8 cellular contexts compared by ENCODE assay signal in genomic region chr17:67812380-67812779, GRCh38. TPM values are rescaled to one million over a fixed set of nuclear protein-coding genes. Genes with fewer than 3 reads are reported as not detected.
DNase-seq lines count a peak whose midpoint lies in the region; ATAC-seq and TF ChIP-seq lines count a peak whose summit lies in the region.
"Not testable (repeated sequence)": the region's sequence is repeated elsewhere in the genome, so short reads cannot be mapped to it uniquely, and the experiment has no call there.

No MANE protein-coding gene starts in this region.

- not testable (repeated sequence) for H3K18ac ChIP-seq in IMR-90 (ENCODE audit: low read depth, low read length)

- H4K8ac ChIP-seq in IMR-90 (ENCODE audit: low read depth in 2 of 2, low read length in 2 of 2), result not testable (repeated sequence)

- not testable (repeated sequence) for BruUV-seq in IMR-90 (replicated peaks; lab: Mats Ljungman, UMichigan); OCI-LY7 (replicated peaks; lab: Mats Ljungman, UMichigan)

- not testable (repeated sequence) for H3K23ac ChIP-seq in IMR-90 (ENCODE audit: low read depth, low read length)

- not testable (repeated sequence) for H3K4me3 ChIP-seq in BLaER1 treated with 17β-estradiol and CSF1 and Interleukin-3, amounts not matched to agents 10 nM and 100 nM; IMR-90 (ENCODE audit: insufficient read depth, low read depth, low read length)
- H3K4me3 ChIP-seq in OCI-LY7 (ENCODE audit: low read depth, low read length, poor library complexity, severe bottlenecking) (peak overlapping the region; percentile 46), SU-DHL-6 (ENCODE audit: insufficient read depth, low read length, poor library complexity, severe bottlenecking) (peak overlapping the region; percentile 26)

- not testable (repeated sequence) for TF ChIP-seq POLR2A in IMR-90 (IDR thresholded peaks at IDR 0.05; ENCODE audit: low read depth, low read length); erythroblast (IDR thresholded peaks at IDR 0.05; ENCODE audit: low read length)

- not testable (repeated sequence) for H3K56ac ChIP-seq in IMR-90 (ENCODE audit: extremely low read depth, insufficient read depth, low read length)

- not testable (repeated sequence) for H3K79me1 ChIP-seq in IMR-90 (ENCODE audit: low read depth in 1 of 2, low read length in 2 of 2)

- not testable (repeated sequence) for H3K27me3 Mint-ChIP-seq in activated B cell treated with CpG ODN at 0.5 μM for 24 hours; stimulated activated memory B cell treated with anti-CD40 and anti-IgM and Interleukin-4, amounts not matched to agents 10 μg/mL and 1 μg/mL and 100 μg/mL, for 72 hours

- not testable (repeated sequence) for H3K4ac ChIP-seq in IMR-90 (ENCODE audit: low read depth, low read length)

- in situ Hi-C loops in IMR-90 (cut with MboI; ENCODE audit: low sequenced_read_pairs), result not testable (repeated sequence)

- WGBS in IMR-90 (ENCODE audit: extremely low coverage in 2 of 2, insufficient read length in 1 of 2), 2 experiments, result 90% methylated on average over 2 of the region's 6 CpGs; no CpG with 5 or more reads in 1 of the 2 experiments

- not testable (repeated sequence) for H2BK120ac ChIP-seq in IMR-90 (ENCODE audit: low read depth, low read length)

- H3K4me3 Mint-ChIP-seq in activated B cell treated with CpG ODN at 0.5 μM for 24 hours, result peak overlapping the region; percentile 77
- not testable (repeated sequence) for H3K4me3 Mint-ChIP-seq in stimulated activated memory B cell treated with anti-CD40 and anti-IgM and Interleukin-4, amounts not matched to agents 10 μg/mL and 1 μg/mL and 100 μg/mL, for 72 hours

- H2AK9ac ChIP-seq in IMR-90 (replicated peaks; ENCODE audit: low read depth, low read length, poor library complexity), result not testable (repeated sequence)

- not testable (repeated sequence) for TF ChIP-seq RAD21 in IMR-90 (IDR thresholded peaks at IDR 0.05; ENCODE audit: low read length)

- not testable (repeated sequence) for H4K5ac ChIP-seq in IMR-90 (ENCODE audit: low read depth, low read length)

- peaks cover 62% of the 10 kb centered on the region for H3K4me1 Mint-ChIP-seq in activated B cell treated with CpG ODN at 0.5 μM for 24 hours
- H3K4me1 Mint-ChIP-seq in stimulated activated memory B cell treated with anti-CD40 and anti-IgM and Interleukin-4, amounts not matched to agents 10 μg/mL and 1 μg/mL and 100 μg/mL, for 72 hours, result peaks cover 49% of the 10 kb centered on the region

- not testable (repeated sequence) for H3K27me3 ChIP-seq in BLaER1 treated with 17β-estradiol and CSF1 and Interleukin-3, amounts not matched to agents 10 nM and 100 nM; IMR-90 (ENCODE audit: control insufficient read depth, insufficient read depth, low read length); SU-DHL-6 (ENCODE audit: low read length)

- peak overlapping the region in 4 of 11 experiments; percentile 71 to 81 (median 78); a peak in 8 of 22 replicates for H3K27ac ChIP-seq in BLaER1 treated with 17β-estradiol and CSF1 and Interleukin-3, amounts not matched to agents 10 nM and 100 nM
- not testable (repeated sequence) for H3K27ac ChIP-seq in IMR-90 (ENCODE audit: insufficient read depth, low read length)
- H3K27ac ChIP-seq in OCI-LY7 (ENCODE audit: low read depth, low read length, poor library complexity, severe bottlenecking), result peak overlapping the region; percentile 89
- H3K27ac ChIP-seq in SU-DHL-6 (ENCODE audit: low read depth, low read length), result peak overlapping the region; percentile 97

- peaks cover 11 to 61% (median 54%) of the 10 kb centered on the region in 10 experiments; a peak in 19 of 20 replicates for H3K4me1 ChIP-seq in BLaER1 treated with 17β-estradiol and CSF1 and Interleukin-3, amounts not matched to agents 10 nM and 100 nM
- H3K4me1 ChIP-seq in IMR-90 (ENCODE audit: control insufficient read depth, insufficient read depth, low read length), result not testable (repeated sequence)
- peaks cover 66% of the 10 kb centered on the region for H3K4me1 ChIP-seq in OCI-LY7 (ENCODE audit: insufficient read depth, low read length, poor library complexity, severe bottlenecking)

- H3K4me2 ChIP-seq in BLaER1 treated with 17β-estradiol and CSF1 and Interleukin-3, amounts not matched to agents 10 nM and 100 nM, result peak overlapping the region in 8 of 11 experiments; percentile 15 to 83 (median 72); a peak in 11 of 22 replicates
- H3K4me2 ChIP-seq in IMR-90 (ENCODE audit: low read depth, low read length), result not testable (repeated sequence)
- peak overlapping the region; percentile 62 for H3K4me2 ChIP-seq in OCI-LY7 (ENCODE audit: low read length)
- H3K4me2 ChIP-seq in SU-DHL-6 (ENCODE audit: low read depth, low read length, poor library complexity, severe bottlenecking), result peak overlapping the region; percentile 60

- not testable (repeated sequence) for H3K36me3 ChIP-seq in BLaER1 treated with 17β-estradiol and CSF1 and Interleukin-3, amounts not matched to agents 10 nM and 100 nM; IMR-90 (ENCODE audit: control insufficient read depth, insufficient read depth, low read length); OCI-LY7 (ENCODE audit: insufficient read depth, low read length); SU-DHL-6 (ENCODE audit: low read length)

- dilution Hi-C loops in IMR-90 (cut with HindIII; ENCODE audit: low sequenced_read_pairs, unreplicated experiment), result not testable (repeated sequence)

- H3K9me1 ChIP-seq in IMR-90 (ENCODE audit: insufficient read depth, low read length), result not testable (repeated sequence)

- not testable (repeated sequence) for H2AK5ac ChIP-seq in IMR-90 (ENCODE audit: low read depth, low read length)

- not testable (repeated sequence) for H3K14ac ChIP-seq in IMR-90 (replicated peaks; ENCODE audit: low read depth, low read length)

- H2AFZ ChIP-seq in IMR-90 (replicated peaks; ENCODE audit: low read length, poor library complexity); OCI-LY7 (ENCODE audit: low read length); SU-DHL-6 (ENCODE audit: low read depth, low read length, severe bottlenecking): not testable (repeated sequence)

- H4K20me1 ChIP-seq in BLaER1 treated with 17β-estradiol and CSF1 and Interleukin-3, amounts not matched to agents 10 nM and 100 nM; IMR-90 (ENCODE audit: insufficient read depth, low read length); OCI-LY7 (ENCODE audit: insufficient read depth, low read length); SU-DHL-6 (ENCODE audit: low read depth, low read length): not testable (repeated sequence)

- DNase-seq in IMR-90; OCI-LY7 (ENCODE audit: low spot score); activated B cell treated with CpG ODN at 0.5 μM for 24 hours: not testable (repeated sequence)
- DNase-seq in NAMALWA (ENCODE audit: low spot score) (peak; percentile 57), erythroblast (lab: John Stamatoyannopoulos, UW) (peak; percentile 37 to 68)

- not testable (repeated sequence) for H2BK5ac ChIP-seq in IMR-90 (ENCODE audit: low read depth, low read length, poor library complexity, severe bottlenecking)

- CTCF ChIA-PET in IMR-90 (lab: Yijun Ruan, JAX); OCI-LY7 (lab: Charles Lee; ENCODE audit: unreplicated experiment): not testable (repeated sequence)
- CTCF ChIA-PET in activated B cell treated with CpG ODN at 0.5 μM for 24 hours (lab: Charles Lee), result interaction anchor here (1.7 to 4.2 kb wide), 3 partner anchors 9 to 12 kb away, joined by 6 to 24 read pairs (median 21); partner anchors contain the start of gene BPTF

- H3K9me2 ChIP-seq in OCI-LY7 (ENCODE audit: insufficient read depth, low read length); SU-DHL-6 (replicated peaks; ENCODE audit: insufficient read depth, low read length): not testable (repeated sequence)

- not testable (repeated sequence) for H3K79me2 ChIP-seq in OCI-LY7 (ENCODE audit: insufficient read depth, low read depth, low read length); SU-DHL-6 (ENCODE audit: insufficient read depth, low read length)

- not testable (repeated sequence) for H4K91ac ChIP-seq in IMR-90 (ENCODE audit: insufficient read depth, low read depth, low read length)

- not testable (repeated sequence) for H3K36me3 Mint-ChIP-seq in activated B cell treated with CpG ODN at 0.5 μM for 24 hours (ENCODE audit: low read depth); stimulated activated memory B cell treated with anti-CD40 and anti-IgM and Interleukin-4, amounts not matched to agents 10 μg/mL and 1 μg/mL and 100 μg/mL, for 72 hours

- not testable (repeated sequence) for H3K9me3 ChIP-seq in BLaER1 treated with 17β-estradiol and CSF1 and Interleukin-3, amounts not matched to agents 10 nM and 100 nM (replicated peaks in 1 of 11); IMR-90 (ENCODE audit: control insufficient read depth, insufficient read depth, low read length); OCI-LY7 (ENCODE audit: low read length); SU-DHL-6 (ENCODE audit: insufficient read depth, low read length)

- peak overlapping the region in 3 of 11 experiments; percentile 60 to 74 (median 68); a peak in 5 of 22 replicates for H3K9ac ChIP-seq in BLaER1 treated with 17β-estradiol and CSF1 and Interleukin-3, amounts not matched to agents 10 nM and 100 nM
- H3K9ac ChIP-seq in IMR-90 (ENCODE audit: low read depth, low read length), result not testable (repeated sequence)
- H3K9ac ChIP-seq in SU-DHL-6 (ENCODE audit: low read length), result peak overlapping the region; percentile 22

- H3K27ac Mint-ChIP-seq in activated B cell treated with CpG ODN at 0.5 μM for 24 hours, result peak overlapping the region; percentile 97
- H3K27ac Mint-ChIP-seq in stimulated activated memory B cell treated with anti-CD40 and anti-IgM and Interleukin-4, amounts not matched to agents 10 μg/mL and 1 μg/mL and 100 μg/mL, for 72 hours, result peak overlapping the region; percentile 77

- peaks cover 71% of the 10 kb centered on the region for H3F3A ChIP-seq in SU-DHL-6 (ENCODE audit: insufficient read depth)

- intact Hi-C loops in IMR-90 (cut with micrococcal nuclease); OCI-LY7 (cut with micrococcal nuclease; ENCODE audit: unreplicated experiment): not testable (repeated sequence)
- intact Hi-C loops in activated B cell treated with CpG ODN at 0.5 μM for 24 hours (cut with micrococcal nuclease), result loop anchor here (10.0 kb wide), 2 partner anchors 238 to 392 kb away; no protein-coding TSS in a partner anchor

- H2BK15ac ChIP-seq in IMR-90 (ENCODE audit: low read depth, low read length), result not testable (repeated sequence)

- TF ChIP-seq CTCF in IMR-90 (conservative IDR thresholded peaks at IDR 0.05; ENCODE audit: low read depth, low read length); OCI-LY7 (conservative IDR thresholded peaks at IDR 0.05; ENCODE audit: low read length); SU-DHL-6 (IDR thresholded peaks at IDR 0.05; ENCODE audit: insufficient read depth, low read length, poor library complexity, severe bottlenecking); activated B cell treated with CpG ODN at 0.5 μM for 24 hours (IDR thresholded peaks at IDR 0.05): not testable (repeated sequence)

- H2BK20ac ChIP-seq in IMR-90 (ENCODE audit: low read depth, low read length), result not testable (repeated sequence)

- H3K9me3 Mint-ChIP-seq in activated B cell treated with CpG ODN at 0.5 μM for 24 hours; stimulated activated memory B cell treated with anti-CD40 and anti-IgM and Interleukin-4, amounts not matched to agents 10 μg/mL and 1 μg/mL and 100 μg/mL, for 72 hours: not testable (repeated sequence)

- POLR2A ChIA-PET in IMR-90 (lab: Charles Lee; ENCODE audit: unreplicated experiment), result not testable (repeated sequence)
- POLR2A ChIA-PET in OCI-LY7 (lab: Charles Lee) (interaction anchor here (0.7 to 1.6 kb wide), 3 partner anchors 9 to 16 kb away, joined by 3 to 6 read pairs (median 6); no protein-coding TSS in a partner anchor), activated B cell treated with CpG ODN at 0.5 μM for 24 hours (lab: Charles Lee) (interaction anchor here (0.5 to 6.9 kb wide), 7 partner anchors 11 to 1303 kb away, joined by 3 to 112 read pairs (median 3); partner anchors contain the start of genes BPTF and NOL11)

- not testable (repeated sequence) for ATAC-seq in IMR-90 (ENCODE audit: low read depth); activated B cell treated with CpG ODN at 0.5 μM for 24 hours (ENCODE audit: low read depth); stimulated activated memory B cell treated with anti-CD40 and anti-IgM and Interleukin-4, amounts not matched to agents 10 μg/mL and 1 μg/mL and 100 μg/mL, for 72 hours

RNA-seq across cellular contexts. Expression of gene BPTF, which starts 12.9 kb away (rescaled TPM):
- total RNA-seq in IMR-90 (2012; rRNA removed) (32.3 and 44.4 TPM in 2 replicates), OCI-LY7 (2022) (211 and 212 TPM in 2 replicates), activated B cell treated with CpG ODN at 0.5 μM for 24 hours (166 and 174 TPM in 2 replicates)
- polyA plus RNA-seq in IMR-90 (2012; rRNA removed), result 35.7 and 36.7 TPM in 2 replicates
- polyA plus RNA-seq in IMR-90 (2012; cell fraction: cytosol; rRNA removed), result 9.4 and 16.5 TPM in 2 replicates
- polyA plus RNA-seq in IMR-90 (2012; cell fraction: nucleus; rRNA removed; ENCODE audit: low replicate concordance), result 43.4 and 66.0 TPM in 2 replicates
- 86.1 and 104 TPM in 2 replicates for total RNA-seq in OCI-LY7 (2014; rRNA removed; shearing (Covaris generic))
